In the genomic region with DNA sequence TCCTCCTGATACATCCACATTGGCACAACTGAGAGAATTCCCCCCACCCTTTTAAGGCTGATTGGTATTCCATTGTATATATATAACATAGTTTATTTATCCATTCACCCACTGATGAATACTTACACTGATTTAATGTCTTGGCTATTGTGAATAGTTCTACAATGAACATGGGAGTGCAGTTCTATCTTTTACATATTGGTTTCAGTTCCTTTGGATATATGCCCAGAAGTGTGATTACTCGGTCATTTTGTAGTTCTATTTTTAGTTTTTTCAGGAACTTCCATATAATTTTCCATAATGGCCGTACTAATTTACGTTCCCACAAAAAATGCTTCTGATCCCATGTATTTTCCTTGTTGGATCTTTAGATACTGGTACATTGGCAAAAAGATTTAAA, we compare ENCODE assay signal across 29 cellular contexts.
A peak's percentile ranks its signal among the peaks of the same experiment; 100 is the strongest.
DNase-seq lines count a peak whose midpoint lies in the region; ATAC-seq, FAIRE-seq and TF ChIP-seq lines count a peak whose summit lies in the region.
"Had no signal": no experiment of that assay in that cellular context is flagged by ENCODE, and none has a peak within 500 bp of the region (broad histone marks: within the 10 kb centered on the region; RNA-seq: fewer than 3 reads in every experiment).

No MANE protein-coding gene starts in this region.

- no peak overlapping the region for H3K4me2 ChIP-seq in endothelial cell of umbilical vein (ENCODE audit: insufficient read depth, low read length)

- no peaks in the 10 kb centered on the region for H3K9me1 ChIP-seq in endothelial cell of umbilical vein (replicated peaks; ENCODE audit: control insufficient read depth, extremely low read depth, insufficient read depth, low read length)

- intact Hi-C loops in endothelial cell of umbilical vein (cut with micrococcal nuclease): no loop called here
- intact Hi-C loops in activated CD8-positive, alpha-beta T cell treated with anti-CD3 and anti-CD28 coated beads for 36 hours (cut with micrococcal nuclease): no loop called here

- H3K4me3 Mint-ChIP-seq in activated CD8-positive, alpha-beta T cell treated with anti-CD3 and anti-CD28 coated beads for 36 hours: no peak overlapping the region
- H3K4me3 Mint-ChIP-seq in activated CD8-positive, alpha-beta T cell treated with anti-CD3 and anti-CD28 coated beads, Interleukin-2, amount 10 ng/mL, durations not matched to agents 7 days and 5 days: no peak overlapping the region
- H3K4me3 Mint-ChIP-seq: activated CD4-positive, alpha-beta T cell treated with anti-CD3 and anti-CD28 coated beads for 36 hours; activated T-helper 1 cell treated with anti-CD3 and anti-CD28 coated beads, Interleukin-12 subunit alpha, Interleukin-12 subunit beta, Interleukin-2, Interleukin-4 antibody, amounts not matched to agents 30 ng/mL and 10 ng/mL and 1 ng/mL, durations not matched to agents 14 hours and 24 hours and 36 hours; CD8-positive, alpha-beta memory T cell; central memory CD8-positive, alpha-beta T cell; stimulated activated effector memory CD8-positive, alpha-beta T cell treated with anti-CD3 and anti-CD28 coated beads, Interleukin-12 subunit alpha, Interleukin-12 subunit beta, amount 100 ng/mL, for 72 hours; T-helper 1 cell treated with Interleukin-12 subunit alpha and Interleukin-12 subunit beta and Interleukin-4 antibody, amounts not matched to agents 30 μg/mL and 1 μg/mL, for 36 hours had no signal

- no peak overlapping the region for H3K27ac ChIP-seq in endothelial cell of umbilical vein (ENCODE audit: insufficient read depth, low read depth, low read length)
- H3K27ac ChIP-seq: psoas muscle, skin epidermis had no signal

- no peak overlapping the region for H3K4me3 ChIP-seq in endothelial cell of umbilical vein (replicated peaks in 1 of 3; ENCODE audit: insufficient read depth in 1 of 3, low read depth in 1 of 3, low read length in 3 of 3)
- H3K4me3 ChIP-seq: GM12878, mucosa of descending colon, psoas muscle, skin epidermis had no signal

- no peaks in the 10 kb centered on the region for H3K79me2 ChIP-seq in endothelial cell of umbilical vein (ENCODE audit: control insufficient read depth, insufficient read depth, low read length)

- no peaks in the 10 kb centered on the region for H3K4me1 Mint-ChIP-seq in activated CD8-positive, alpha-beta T cell treated with anti-CD3 and anti-CD28 coated beads for 36 hours (ENCODE audit: low read depth)
- H3K4me1 Mint-ChIP-seq in activated CD8-positive, alpha-beta T cell treated with anti-CD3 and anti-CD28 coated beads, Interleukin-2, amount 10 ng/mL, durations not matched to agents 7 days and 5 days (ENCODE audit: low read depth): no peaks in the 10 kb centered on the region
- H3K4me1 Mint-ChIP-seq: activated CD4-positive, alpha-beta T cell treated with anti-CD3 and anti-CD28 coated beads for 36 hours; central memory CD8-positive, alpha-beta T cell; stimulated activated effector memory CD8-positive, alpha-beta T cell treated with anti-CD3 and anti-CD28 coated beads, Interleukin-12 subunit alpha, Interleukin-12 subunit beta, amount 100 ng/mL, for 72 hours had no signal

- no peaks in the 10 kb centered on the region for H3K4me1 ChIP-seq in endothelial cell of umbilical vein (ENCODE audit: control insufficient read depth, extremely low read depth, insufficient read depth, low read length)
- H3K4me1 ChIP-seq: psoas muscle had no signal

- ATAC-seq in activated CD8-positive, alpha-beta T cell treated with anti-CD3 and anti-CD28 coated beads for 36 hours: no peak
- no peak for ATAC-seq in activated CD8-positive, alpha-beta T cell treated with anti-CD3 and anti-CD28 coated beads, Interleukin-2, amount 10 ng/mL, durations not matched to agents 7 days and 5 days
- ATAC-seq: activated CD4-positive, alpha-beta T cell treated with anti-CD3 and anti-CD28 coated beads for 36 hours; GM12878; mucosa of descending colon; Panc1; psoas muscle; stimulated activated effector memory CD8-positive, alpha-beta T cell treated with anti-CD3 and anti-CD28 coated beads, Interleukin-12 subunit alpha, Interleukin-12 subunit beta, amount 100 ng/mL, for 72 hours had no signal

- TF ChIP-seq CTCF in endothelial cell of umbilical vein (IDR thresholded peaks at IDR 0.05; ENCODE audit: extremely low read depth in 1 of 2, insufficient read depth in 1 of 2, low read depth in 1 of 2, low read length in 2 of 2) (no peak), GM10266 (IDR thresholded peaks at IDR 0.05; ENCODE audit: control insufficient read depth, insufficient read depth, low read depth, missing control alignments) (no peak)
- no peak for TF ChIP-seq CTCF in activated CD8-positive, alpha-beta T cell treated with anti-CD3 and anti-CD28 coated beads for 36 hours (IDR thresholded peaks at IDR 0.05)

- BruUV-seq in endothelial cell of umbilical vein (replicated peaks; lab: Mats Ljungman, UMichigan): no TSS peak

- dilution Hi-C loops in endothelial cell of umbilical vein (cut with MboI; ENCODE audit: extremely low pct_ligation_motif_present, low sequenced_read_pairs): no loop called here

- no peak for FAIRE-seq in endothelial cell of umbilical vein (lab: Jason Lieb, UNC)
- FAIRE-seq: GM12878, urothelium cell line had no signal

- POLR2A ChIA-PET in endothelial cell of umbilical vein (lab: Charles Lee): no interaction called here
- POLR2A ChIA-PET in activated CD8-positive, alpha-beta T cell treated with anti-CD3 and anti-CD28 coated beads for 36 hours (lab: Charles Lee): no interaction called here
- POLR2A ChIA-PET in activated CD8-positive, alpha-beta T cell treated with anti-CD3 and anti-CD28 coated beads, Interleukin-2, amount 10 ng/mL, durations not matched to agents 7 days and 5 days (lab: Charles Lee): no interaction called here

- H3K27me3 Mint-ChIP-seq in activated CD8-positive, alpha-beta T cell treated with anti-CD3 and anti-CD28 coated beads for 36 hours: no peaks in the 10 kb centered on the region
- peaks cover 6% of the 10 kb centered on the region for H3K27me3 Mint-ChIP-seq in activated CD8-positive, alpha-beta T cell treated with anti-CD3 and anti-CD28 coated beads, Interleukin-2, amount 10 ng/mL, durations not matched to agents 7 days and 5 days (ENCODE audit: low read depth)
- H3K27me3 Mint-ChIP-seq: CD8-positive, alpha-beta memory T cell; central memory CD8-positive, alpha-beta T cell had no signal

- no peaks in the 10 kb centered on the region for H3K9me3 ChIP-seq in endothelial cell of umbilical vein (replicated peaks; ENCODE audit: control insufficient read depth, insufficient read depth, low read length)
- H3K9me3 ChIP-seq: mucosa of descending colon, psoas muscle had no signal

- no peaks in the 10 kb centered on the region for H4K20me1 ChIP-seq in endothelial cell of umbilical vein (replicated peaks; ENCODE audit: control insufficient read depth, extremely low read depth, insufficient read depth, low read length)

- H3K27ac Mint-ChIP-seq in activated CD8-positive, alpha-beta T cell treated with anti-CD3 and anti-CD28 coated beads for 36 hours: no peak overlapping the region
- no peak overlapping the region for H3K27ac Mint-ChIP-seq in activated CD8-positive, alpha-beta T cell treated with anti-CD3 and anti-CD28 coated beads, Interleukin-2, amount 10 ng/mL, durations not matched to agents 7 days and 5 days
- H3K27ac Mint-ChIP-seq: activated CD4-positive, alpha-beta T cell treated with anti-CD3 and anti-CD28 coated beads for 36 hours; activated T-helper 1 cell treated with anti-CD3 and anti-CD28 coated beads, Interleukin-12 subunit alpha, Interleukin-12 subunit beta, Interleukin-2, Interleukin-4 antibody, amounts not matched to agents 30 ng/mL and 10 ng/mL and 1 ng/mL, durations not matched to agents 14 hours and 24 hours and 36 hours; CD8-positive, alpha-beta memory T cell; stimulated activated effector memory CD8-positive, alpha-beta T cell treated with anti-CD3 and anti-CD28 coated beads, Interleukin-12 subunit alpha, Interleukin-12 subunit beta, amount 100 ng/mL, for 72 hours; T-helper 1 cell treated with Interleukin-12 subunit alpha and Interleukin-12 subunit beta and Interleukin-4 antibody, amounts not matched to agents 30 μg/mL and 1 μg/mL, for 36 hours had no signal

- TF ChIP-seq POLR2A in endothelial cell of umbilical vein (IDR thresholded peaks at IDR 0.05; ENCODE audit: low read depth, low read length): no peak

- no peaks in the 10 kb centered on the region for H3K27me3 ChIP-seq in endothelial cell of umbilical vein (ENCODE audit: control insufficient read depth in 2 of 2, insufficient read depth in 2 of 2, low read length in 2 of 2)

- no peaks in the 10 kb centered on the region for H3K36me3 ChIP-seq in endothelial cell of umbilical vein (ENCODE audit: control insufficient read depth in 2 of 2, extremely low read depth in 1 of 2, insufficient read depth in 2 of 2, low read length in 2 of 2)

- no peak overlapping the region for H3K9ac ChIP-seq in endothelial cell of umbilical vein (replicated peaks; ENCODE audit: extremely low read depth, insufficient read depth, low read length)

- no peak overlapping the region for H2AFZ ChIP-seq in endothelial cell of umbilical vein (ENCODE audit: low read depth, low read length)

- CTCF ChIA-PET in endothelial cell of umbilical vein (lab: Charles Lee): interaction anchor here (1.5 kb wide), 1 partner anchor 73 kb away, joined by 4 read pairs; no protein-coding TSS in a partner anchor
- CTCF ChIA-PET in activated CD8-positive, alpha-beta T cell treated with anti-CD3 and anti-CD28 coated beads for 36 hours (lab: Charles Lee): no interaction called here
- CTCF ChIA-PET in activated CD8-positive, alpha-beta T cell treated with anti-CD3 and anti-CD28 coated beads, Interleukin-2, amount 10 ng/mL, durations not matched to agents 7 days and 5 days (lab: Charles Lee): no interaction called here

- H3K9me3 Mint-ChIP-seq in activated CD8-positive, alpha-beta T cell treated with anti-CD3 and anti-CD28 coated beads for 36 hours: no peaks in the 10 kb centered on the region
- H3K9me3 Mint-ChIP-seq in activated CD8-positive, alpha-beta T cell treated with anti-CD3 and anti-CD28 coated beads, Interleukin-2, amount 10 ng/mL, durations not matched to agents 7 days and 5 days (ENCODE audit: insufficient read depth): no peaks in the 10 kb centered on the region
- H3K9me3 Mint-ChIP-seq: activated T-helper 1 cell treated with anti-CD3 and anti-CD28 coated beads, Interleukin-12 subunit alpha, Interleukin-12 subunit beta, Interleukin-2, Interleukin-4 antibody, amounts not matched to agents 30 ng/mL and 10 ng/mL and 1 ng/mL, durations not matched to agents 14 hours and 24 hours and 36 hours; CD8-positive, alpha-beta memory T cell; central memory CD8-positive, alpha-beta T cell; stimulated activated effector memory CD8-positive, alpha-beta T cell treated with anti-CD3 and anti-CD28 coated beads, Interleukin-12 subunit alpha, Interleukin-12 subunit beta, amount 100 ng/mL, for 72 hours; T-helper 1 cell treated with Interleukin-12 subunit alpha and Interleukin-12 subunit beta and Interleukin-4 antibody, amounts not matched to agents 30 μg/mL and 1 μg/mL, for 36 hours had no signal

- peak; percentile 50 for DNase-seq in EH (ENCODE audit: low read depth)
- peak; percentile 72 for DNase-seq in NCI-H69 (lab: John Stamatoyannopoulos, UW)
- peak; percentile 7 for DNase-seq in endothelial cell of umbilical vein (ENCODE audit: low read depth, low spot score)
- DNase-seq in myocyte (ENCODE audit: low read depth): peak; percentile 27
- no peak for DNase-seq in activated CD8-positive, alpha-beta T cell treated with anti-CD3 and anti-CD28 coated beads for 36 hours
- DNase-seq in nucleus accumbens (lab: John Stamatoyannopoulos, UW): no peak
- DNase-seq in GM10266 (ENCODE audit: extremely low spot score): no peak
- no peak for DNase-seq in activated CD8-positive, alpha-beta T cell treated with anti-CD3 and anti-CD28 coated beads, Interleukin-2, amount 10 ng/mL, durations not matched to agents 7 days and 5 days
- DNase-seq: activated CD4-positive, alpha-beta T cell treated with anti-CD3 and anti-CD28 coated beads for 36 hours; activated naive CD4-positive, alpha-beta T cell treated with anti-CD3 and anti-CD28 coated beads, Interleukin-2, amount 50 U/mL, for 16 hours; aorta; CD8-positive, alpha-beta memory T cell; DMS53; Karpas-422; mucosa of descending colon; NCI-H1092; NCI-H2029 treated with DMSO at 0.1 percent for 48 hours; NCI-H446 treated with DMSO at 0.1 percent for 48 hours; NK-92 treated with Interleukin-12 subunit alpha and Interleukin-12 subunit beta, amount 100 ng/mL, for 24 hours; psoas muscle; stimulated activated CD4-positive, alpha-beta T cell treated with anti-CD3 and anti-CD28 coated beads, Interleukin-1b, Interleukin-23, amount 100 ng/mL, for 48 hours had no signal

- H3K36me3 Mint-ChIP-seq in activated CD8-positive, alpha-beta T cell treated with anti-CD3 and anti-CD28 coated beads for 36 hours (ENCODE audit: low read depth): no peaks in the 10 kb centered on the region
- H3K36me3 Mint-ChIP-seq in activated CD8-positive, alpha-beta T cell treated with anti-CD3 and anti-CD28 coated beads, Interleukin-2, amount 10 ng/mL, durations not matched to agents 7 days and 5 days (ENCODE audit: low read depth): no peaks in the 10 kb centered on the region
- H3K36me3 Mint-ChIP-seq: stimulated activated effector memory CD8-positive, alpha-beta T cell treated with anti-CD3 and anti-CD28 coated beads, Interleukin-12 subunit alpha, Interleukin-12 subunit beta, amount 100 ng/mL, for 72 hours had no signal

Comparison
In these comparisons a context has a peak if more than half of its experiments do, and no peak if none do; other contexts are left out.
1. DNase-seq: peak in EH (single experiment), NCI-H69 (single experiment), endothelial cell of umbilical vein (single experiment) and myocyte (single experiment); none in activated CD8-positive, alpha-beta T cell treated with anti-CD3 and anti-CD28 coated beads for 36 hours (single experiment), nucleus accumbens (0 of 56), GM10266 (single experiment) and activated CD8-positive, alpha-beta T cell treated with anti-CD3 and anti-CD28 coated beads, Interleukin-2, amount 10 ng/mL, durations not matched to agents 7 days and 5 days (single experiment).